Comparison of ENCODE assay signal across 12 cellular contexts in the genomic region with DNA sequence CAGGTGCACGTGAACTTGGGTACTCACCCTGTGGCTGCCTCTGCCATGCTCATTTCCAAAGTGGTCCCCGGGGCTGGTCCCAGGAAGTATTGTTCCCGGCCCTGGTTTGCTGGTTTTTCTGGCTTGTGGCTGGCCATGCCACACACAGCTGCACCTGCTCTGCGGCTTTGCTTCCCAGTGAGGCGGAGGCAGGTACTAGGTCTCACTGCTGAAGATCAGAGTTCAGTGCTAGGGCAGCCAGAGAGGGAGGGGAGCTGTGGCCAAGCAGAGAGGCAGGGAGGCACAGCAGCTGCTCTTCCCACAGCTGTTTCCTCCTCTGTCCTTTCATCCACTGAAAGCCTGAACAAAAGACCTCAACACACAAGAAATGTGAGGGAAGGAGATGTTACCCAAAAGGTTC. TPM values are rescaled to one million over a fixed set of nuclear protein-coding genes. Genes with fewer than 3 reads are reported as not detected.
DNase-seq lines count a peak whose midpoint lies in the region; ATAC-seq, FAIRE-seq and TF ChIP-seq lines count a peak whose summit lies in the region.
"Had no signal": no experiment of that assay in that cellular context is flagged by ENCODE, and none has a peak within 500 bp of the region (broad histone marks: within the 10 kb centered on the region; RNA-seq: fewer than 3 reads in every experiment).

No MANE protein-coding gene starts in this region.

- H4K20me1 ChIP-seq in GM23338 (replicated peaks; ENCODE audit: insufficient read depth): no peaks in the 10 kb centered on the region
- H4K20me1 ChIP-seq in H1 (replicated peaks in 1 of 2; ENCODE audit: control insufficient read depth in 1 of 2, insufficient read depth in 2 of 2, low read length in 2 of 2): no peaks in the 10 kb centered on the region

- H2BK120ac ChIP-seq in H1 (replicated peaks; ENCODE audit: low read depth, low read length): no peak overlapping the region

- no peak for TF ChIP-seq POLR2A in H1 (IDR thresholded peaks at IDR 0.05; ENCODE audit: control extremely low read depth in 1 of 2, low read depth in 2 of 2, low read length in 2 of 2)

- DNase-seq in GM23338 (ENCODE audit: low spot score) (no peak), NCI-H2107 (lab: John Stamatoyannopoulos, UW) (peak; percentile 25), H1 (ENCODE audit: low read depth in 1 of 2, low spot score in 2 of 2) (no peak), psoas muscle (no peak), osteocyte (ENCODE audit: extremely low spot score, unreplicated experiment) (no peak), AG08395 (ENCODE audit: low spot score) (no peak), HUDEP-2 (lab: John Stamatoyannopoulos, UW; ENCODE audit: unreplicated experiment in 76 of 76) (no peak)
- DNase-seq: CD8-positive, alpha-beta T cell; NCI-H1436 had no signal

- no peak overlapping the region for H4K91ac ChIP-seq in H1 (replicated peaks; ENCODE audit: insufficient read length, low read length)

- ATAC-seq in GM23338: no peak
- ATAC-seq in psoas muscle: peak in 2 of 4 donors; percentile 12 to 13
- no peak for ATAC-seq in HG03457 (IDR thresholded peaks at IDR 0.05; ENCODE audit: unreplicated experiment)

- no peaks in the 10 kb centered on the region for H3K9me2 ChIP-seq in GM23338 (ENCODE audit: insufficient read depth)

- H3K14ac ChIP-seq in H1 (ENCODE audit: insufficient read length): no peak overlapping the region

- H3K4me3 ChIP-seq in GM23338 (no peak overlapping the region), H1 (ENCODE audit: extremely low read depth in 1 of 4, insufficient read depth in 2 of 4, low read depth in 3 of 4, low read length in 4 of 4) (no peak overlapping the region), psoas muscle (no peak overlapping the region)
- H3K4me3 ChIP-seq: skin epidermis had no signal

- CTCF ChIA-PET in H1 (lab: Charles Lee; ENCODE audit: partially characterized antibody): interaction anchor here (1.0 to 7.9 kb wide), 19 partner anchors 9 to 419 kb away, joined by 3 to 128 read pairs (median 13); partner anchors contain the start of gene RERE

- H3K4me1 Mint-ChIP-seq in GM23338 (peaks cover 4% of the 10 kb centered on the region; the same call in 2 of the 3 replicates), osteocyte (ENCODE audit: unreplicated experiment) (peaks cover 21% of the 10 kb centered on the region)

- no peak for TF ChIP-seq RAD21 in H1 (IDR thresholded peaks at IDR 0.05 in 1 of 2, conservative IDR thresholded peaks at IDR 0.05 in 1 of 2; ENCODE audit: low read depth in 2 of 2, low read length in 2 of 2)

- no peaks in the 10 kb centered on the region for H3K9me3 ChIP-seq in H1 (ENCODE audit: insufficient read depth in 2 of 2, low read depth in 1 of 2, low read length in 1 of 2)
- no peaks in the 10 kb centered on the region for H3K9me3 ChIP-seq in psoas muscle

- H3K27ac ChIP-seq in GM23338 (ENCODE audit: low read depth): no peak overlapping the region
- no peak overlapping the region for H3K27ac ChIP-seq in H1 (ENCODE audit: low read depth, low read length)
- peak overlapping the region; percentile 83 for H3K27ac ChIP-seq in psoas muscle
- H3K27ac ChIP-seq: skin epidermis had no signal

- H3K27ac Mint-ChIP-seq in GM23338 (peak overlapping the region; percentile 56; the same call in 1 of the 2 replicates), osteocyte (ENCODE audit: unreplicated experiment) (no peak overlapping the region)
- H3K27ac Mint-ChIP-seq: CD8-positive, alpha-beta T cell had no signal

- H2BK15ac ChIP-seq in H1 (ENCODE audit: low read length): no peak overlapping the region; the same call in 1 of the 2 replicates

- H3K36me3 ChIP-seq in GM23338 (ENCODE audit: insufficient read depth) (no peaks in the 10 kb centered on the region), H1 (ENCODE audit: control insufficient read depth in 2 of 4, insufficient read depth in 4 of 4, low read length in 3 of 4) (no peaks in the 10 kb centered on the region), psoas muscle (ENCODE audit: insufficient read depth in 1 of 2, low read depth in 1 of 2) (no peaks in the 10 kb centered on the region)

- TF ChIP-seq CTCF in GM23338 (conservative IDR thresholded peaks at IDR 0.05; ENCODE audit: low read depth in 2 of 2) (no peak), H1 (IDR thresholded peaks at IDR 0.05; ENCODE audit: control extremely low read depth in 1 of 3, insufficient read depth in 1 of 3, low read depth in 1 of 3, low read length in 3 of 3) (no peak), psoas muscle (IDR thresholded peaks at IDR 0.05) (no peak), osteocyte (IDR thresholded peaks at IDR 0.05) (no peak)

- H3K79me1 ChIP-seq in H1 (ENCODE audit: low read depth, low read length): no peaks in the 10 kb centered on the region

- H3K27me3 ChIP-seq in GM23338 (ENCODE audit: insufficient read depth) (no peaks in the 10 kb centered on the region), H1 (replicated peaks in 1 of 4; ENCODE audit: control insufficient read depth in 3 of 4, extremely low read depth in 1 of 4, insufficient read depth in 3 of 4, low read length in 3 of 4) (no peaks in the 10 kb centered on the region), psoas muscle (ENCODE audit: insufficient read depth in 3 of 3, low read length in 2 of 3) (no peaks in the 10 kb centered on the region)

- 93% methylated on average over 5 of the region's 5 CpGs; no CpG with 5 or more reads in 1 of the 2 experiments for WGBS in H1 (ENCODE audit: extremely low coverage in 1 of 2, insufficient coverage in 1 of 2, insufficient read length in 1 of 2, insufficient replicate concordance in 2 of 2, low coverage in 1 of 2, low lambda C conversion rate in 2 of 2, missing lambda C conversion rate in 1 of 2), 2 experiments
- WGBS in psoas muscle, 3 donors: 15 to 18% (median 18%) methylated on average over 5 of the region's 5 CpGs

- H4K8ac ChIP-seq in H1 (ENCODE audit: extremely low read depth, insufficient read depth, low read length): peak overlapping the region; percentile 53

- POLR2A ChIA-PET in H1 (lab: Charles Lee; ENCODE audit: partially characterized antibody): interaction anchor here (1.0 to 39.6 kb wide), 5 partner anchors 22 to 144 kb away, joined by 4 to 880 read pairs (median 4); partner anchors contain the start of gene ENO1

- no peak for TF ChIP-seq EP300 in H1 (IDR thresholded peaks at IDR 0.05; ENCODE audit: borderline replicate concordance in 1 of 2, low read depth in 2 of 2, low read length in 2 of 2)

- FAIRE-seq in H1 (lab: Jason Lieb, UNC): no peak
- FAIRE-seq: endometrium had no signal

- no peak overlapping the region for H3K4ac ChIP-seq in H1 (replicated peaks; ENCODE audit: insufficient read length, low read depth, low read length)

- no peak overlapping the region for H2AFZ ChIP-seq in GM23338
- no peak overlapping the region for H2AFZ ChIP-seq in H1 (ENCODE audit: low read length)

- H3K4me1 ChIP-seq in GM23338 (ENCODE audit: insufficient read depth) (no peaks in the 10 kb centered on the region), H1 (replicated peaks in 1 of 4; ENCODE audit: control insufficient read depth in 3 of 4, insufficient read depth in 4 of 4, low read length in 3 of 4) (peaks cover 0 to 4% (median 0%) of the 10 kb centered on the region in 4 experiments; a peak in 2 of 7 replicates), psoas muscle (peaks cover 23% of the 10 kb centered on the region)

- no peak overlapping the region for H2BK12ac ChIP-seq in H1 (ENCODE audit: low read depth, low read length)

- H3K9me3 Mint-ChIP-seq in GM23338: peaks cover 2% of the 10 kb centered on the region; the same call in 1 of the 3 replicates
- H3K9me3 Mint-ChIP-seq in osteocyte (ENCODE audit: unreplicated experiment): no peaks in the 10 kb centered on the region
- H3K9me3 Mint-ChIP-seq: CD8-positive, alpha-beta T cell had no signal

- H3K4me3 Mint-ChIP-seq in GM23338 (no peak overlapping the region), osteocyte (ENCODE audit: unreplicated experiment) (no peak overlapping the region)
- H3K4me3 Mint-ChIP-seq: CD8-positive, alpha-beta T cell had no signal

- H3K4me2 ChIP-seq in GM23338 (no peak overlapping the region), H1 (ENCODE audit: insufficient read depth in 1 of 2, low read depth in 2 of 2, low read length in 2 of 2) (no peak overlapping the region)

- H2BK20ac ChIP-seq in H1 (ENCODE audit: low read length): no peak overlapping the region

- H3K23me2 ChIP-seq in H1 (ENCODE audit: low read depth, low read length): no peaks in the 10 kb centered on the region

- H3K79me2 ChIP-seq in GM23338 (replicated peaks; ENCODE audit: insufficient read depth) (no peaks in the 10 kb centered on the region), H1 (ENCODE audit: control insufficient read depth in 1 of 2, insufficient read depth in 2 of 2, low read length in 2 of 2) (no peaks in the 10 kb centered on the region)

- H3K23ac ChIP-seq in H1 (ENCODE audit: insufficient read length): no peak overlapping the region

- intact Hi-C loops in psoas muscle (cut with DNase I): loop anchor here in 1 of 2 donors (2.0 to 5.0 kb wide), 4 partner anchors 29 to 286 kb away; no protein-coding TSS in a partner anchor

- H3K9ac ChIP-seq in H1 (replicated peaks in 1 of 4; ENCODE audit: extremely low read depth in 1 of 4, low read depth in 3 of 4, low read length in 3 of 4): no peak overlapping the region

- peaks cover 17% of the 10 kb centered on the region for H3K27me3 Mint-ChIP-seq in GM23338 (ENCODE audit: insufficient read depth, low read depth, poor library complexity)
- no peaks in the 10 kb centered on the region for H3K27me3 Mint-ChIP-seq in osteocyte (ENCODE audit: unreplicated experiment)

- H4K5ac ChIP-seq in H1 (ENCODE audit: insufficient read length, low read depth, low read length): no peak overlapping the region

- peak overlapping the region; percentile 76; the same call in 1 of the 2 replicates for H2AK5ac ChIP-seq in H1 (ENCODE audit: low read depth, low read length)

- no peak overlapping the region for H3K56ac ChIP-seq in H1 (replicated peaks; ENCODE audit: insufficient read length, low read depth, low read length)

- H3K36me3 Mint-ChIP-seq in GM23338 (ENCODE audit: low read depth): no peaks in the 10 kb centered on the region
- no peaks in the 10 kb centered on the region for H3K36me3 Mint-ChIP-seq in osteocyte (ENCODE audit: unreplicated experiment)
- H3K36me3 Mint-ChIP-seq: CD8-positive, alpha-beta T cell had no signal

- no peak overlapping the region for H3K18ac ChIP-seq in H1 (ENCODE audit: extremely low read depth, low read length)

- no peak overlapping the region for H2BK5ac ChIP-seq in H1 (ENCODE audit: low read depth, low read length)

- no peaks in the 10 kb centered on the region for H3F3A ChIP-seq in GM23338 (replicated peaks; ENCODE audit: low read depth)

RNA-seq across cellular contexts. Expression of gene ENO1, which starts 30.5 kb away (rescaled TPM):
- 1,517 and 1,831 TPM in 2 replicates for total RNA-seq in GM23338 (2014; rRNA removed; shearing (Covaris generic))
- polyA plus RNA-seq in GM23338 (2016; fragmentation: Nextera tagmentation; extraction: Ambion mirVana) (882 and 910 TPM in 2 replicates), H1 (2011; rRNA removed) (1,763 and 2,059 TPM in 2 replicates), psoas muscle (100 to 1,000 TPM in 2 of 3 donors, 10 to 100 TPM in 1; 83.8 to 489 (median 190) TPM)
- 2,080 and 2,117 TPM in 2 replicates for total RNA-seq in H1 (2021; fragmentation: NEBNext Ultra II Directional; extraction: Animal tissue kit (Norgen Biotek cat#: 25700))
- 2,358 TPM for polyA plus RNA-seq in H1 (2011; cell fraction: cytosol; rRNA removed)
- polyA plus RNA-seq in H1 (2011; cell fraction: nucleus; rRNA removed): 2,405 TPM
- 1,870 to 2,736 TPM (median 2,687 TPM) in 4 replicates for polyA plus RNA-seq in H1 (2012, experiment 1 of 2)
- 3,551 TPM for polyA plus RNA-seq in H1 (2012, experiment 2 of 2)
- 1,002 TPM for polyA plus RNA-seq in H1 (2013, experiment 1 of 2)
- polyA plus RNA-seq in H1 (2013, experiment 2 of 2): 997 TPM
- polyA minus RNA-seq in H1 (2011; rRNA and poly(A)+ RNA removed): 2,726 and 2,920 TPM in 2 replicates
- polyA minus RNA-seq in H1 (2011; cell fraction: cytosol; rRNA and poly(A)+ RNA removed): 1,825 TPM
- 812 TPM for polyA minus RNA-seq in H1 (2011; cell fraction: nucleus; rRNA and poly(A)+ RNA removed)
- total RNA-seq in psoas muscle (100 to 1,000 TPM; 110 to 364 (median 217) TPM), osteocyte (744 and 748 TPM in 2 replicates)

RNA-seq across cellular contexts. Expression of gene RERE, which starts 30.6 kb away (rescaled TPM):
- total RNA-seq in GM23338 (2014; rRNA removed; shearing (Covaris generic)): 157 and 170 TPM in 2 replicates
- polyA plus RNA-seq in GM23338 (2016; fragmentation: Nextera tagmentation; extraction: Ambion mirVana) (148 and 166 TPM in 2 replicates), H1 (2011; rRNA removed) (15.3 and 17.5 TPM in 2 replicates), psoas muscle (100 to 1,000 TPM in 1 of 3 donors, 10 to 100 TPM in 2; 38.8 to 130 (median 49.8) TPM)
- total RNA-seq in H1 (2021; fragmentation: NEBNext Ultra II Directional; extraction: Animal tissue kit (Norgen Biotek cat#: 25700)): 126 and 142 TPM in 2 replicates
- 10.6 TPM for polyA plus RNA-seq in H1 (2011; cell fraction: cytosol; rRNA removed)
- 92.6 TPM for polyA plus RNA-seq in H1 (2011; cell fraction: nucleus; rRNA removed)
- 63.0 to 85.2 TPM (median 68.9 TPM) in 4 replicates for polyA plus RNA-seq in H1 (2012, experiment 1 of 2)
- 48.9 TPM for polyA plus RNA-seq in H1 (2012, experiment 2 of 2)
- 54.3 TPM for polyA plus RNA-seq in H1 (2013, experiment 1 of 2)
- polyA plus RNA-seq in H1 (2013, experiment 2 of 2): 52.9 TPM
- polyA minus RNA-seq in H1 (2011; rRNA and poly(A)+ RNA removed): 140 and 169 TPM in 2 replicates
- 66.2 TPM for polyA minus RNA-seq in H1 (2011; cell fraction: cytosol; rRNA and poly(A)+ RNA removed)
- polyA minus RNA-seq in H1 (2011; cell fraction: nucleus; rRNA and poly(A)+ RNA removed): 188 TPM
- total RNA-seq in psoas muscle (100 to 1,000 TPM in 2 of 4 donors, 10 to 100 TPM in 2; 56.7 to 308 (median 165) TPM), osteocyte (76.8 and 79.7 TPM in 2 replicates)
